In genomic region chr2:101832114-101832513, GRCh38 we compare ENCODE assay signal across 11 cellular contexts.
DNase-seq lines count a peak whose midpoint lies in the region; ATAC-seq, FAIRE-seq and TF ChIP-seq lines count a peak whose summit lies in the region.
"Had no signal": no experiment of that assay in that cellular context is flagged by ENCODE, and none has a peak within 500 bp of the region (broad histone marks: within the 10 kb centered on the region; RNA-seq: fewer than 3 reads in every experiment).

No MANE protein-coding gene starts in this region.

- no peaks in the 10 kb centered on the region for H3K27me3 ChIP-seq in bronchial epithelial cell (ENCODE audit: control insufficient read depth, insufficient read depth, low read length)
- H3K27me3 ChIP-seq in neural progenitor cell: no peaks in the 10 kb centered on the region

- peaks cover 4% of the 10 kb centered on the region for H3K4me1 Mint-ChIP-seq in neural progenitor cell

- H3K27ac ChIP-seq in neural progenitor cell (no peak overlapping the region), caudate nucleus (ENCODE audit: low read depth, low read length) (no peak overlapping the region)

- DNase-seq in AML-193 (lab: John Stamatoyannopoulos, UW) (peak; percentile 29 to 35), Kasumi-1 (lab: John Stamatoyannopoulos, UW) (peak; percentile 17 to 39), bronchial epithelial cell (ENCODE audit: low read depth) (peak; percentile 25), neural progenitor cell (ENCODE audit: low spot score) (no peak), glomerular visceral epithelial cell (ENCODE audit: extremely low spot score) (no peak), caudate nucleus (lab: John Stamatoyannopoulos, UW) (no peak)
- no peak for DNase-seq in stimulated activated CD4-positive, alpha-beta T cell treated with anti-CD3 and anti-CD28 coated beads, Interleukin-15, amount 100 ng/mL, for 24 hours
- DNase-seq: cortex of kidney, GF-D8, NCI-H1092 had no signal

- peaks cover 12% of the 10 kb centered on the region for H4K20me1 ChIP-seq in neural progenitor cell (ENCODE audit: low read depth)

- no peaks in the 10 kb centered on the region for H3K9me3 Mint-ChIP-seq in neural progenitor cell

- no peaks in the 10 kb centered on the region for H3F3A ChIP-seq in neural progenitor cell (ENCODE audit: low read depth)

- TF ChIP-seq CTCF in bronchial epithelial cell (IDR thresholded peaks at IDR 0.05; ENCODE audit: insufficient read depth, low read length, severe bottlenecking) (no peak), neural progenitor cell (IDR thresholded peaks at IDR 0.05) (peak; percentile 46)

- H3K4me3 ChIP-seq in bronchial epithelial cell (ENCODE audit: low read depth, low read length) (no peak overlapping the region), neural progenitor cell (no peak overlapping the region)

- H3K27me3 Mint-ChIP-seq in neural progenitor cell (ENCODE audit: insufficient read depth, low read depth): peaks cover under 1% of the 10 kb centered on the region

- no peaks in the 10 kb centered on the region for H3K9me3 ChIP-seq in neural progenitor cell (ENCODE audit: low read depth)

- H3K36me3 ChIP-seq in bronchial epithelial cell (ENCODE audit: control insufficient read depth, insufficient read depth, low read length) (peaks cover 13% of the 10 kb centered on the region), neural progenitor cell (peaks cover 17% of the 10 kb centered on the region)

- no peak overlapping the region for H3K4me2 ChIP-seq in neural progenitor cell

- no peak overlapping the region for H2AFZ ChIP-seq in neural progenitor cell (replicated peaks)

- H3K79me2 ChIP-seq in neural progenitor cell (ENCODE audit: low read depth): peaks cover 9% of the 10 kb centered on the region

- H3K4me1 ChIP-seq in neural progenitor cell: no peaks in the 10 kb centered on the region

- H3K9ac ChIP-seq in neural progenitor cell: no peak overlapping the region

- no peak overlapping the region for H3K27ac Mint-ChIP-seq in neural progenitor cell

- FAIRE-seq in bronchial epithelial cell (lab: Jason Lieb, UNC): no peak

- peaks cover 41% of the 10 kb centered on the region for H3K36me3 Mint-ChIP-seq in neural progenitor cell

- no peak overlapping the region for H3K4me3 Mint-ChIP-seq in neural progenitor cell

- no peak for ATAC-seq in GM18520 (IDR thresholded peaks at IDR 0.05; ENCODE audit: unreplicated experiment)

Comparison
In these comparisons a context has a peak if more than half of its experiments do, and no peak if none do; other contexts are left out.
1. DNase-seq: peak in AML-193 (2 of 2), Kasumi-1 (2 of 2) and bronchial epithelial cell (single experiment); none in neural progenitor cell (single experiment), glomerular visceral epithelial cell (single experiment), caudate nucleus (0 of 61) and stimulated activated CD4-positive, alpha-beta T cell treated with anti-CD3 and anti-CD28 coated beads, Interleukin-15, amount 100 ng/mL, for 24 hours (single experiment).